In the genomic region with DNA sequence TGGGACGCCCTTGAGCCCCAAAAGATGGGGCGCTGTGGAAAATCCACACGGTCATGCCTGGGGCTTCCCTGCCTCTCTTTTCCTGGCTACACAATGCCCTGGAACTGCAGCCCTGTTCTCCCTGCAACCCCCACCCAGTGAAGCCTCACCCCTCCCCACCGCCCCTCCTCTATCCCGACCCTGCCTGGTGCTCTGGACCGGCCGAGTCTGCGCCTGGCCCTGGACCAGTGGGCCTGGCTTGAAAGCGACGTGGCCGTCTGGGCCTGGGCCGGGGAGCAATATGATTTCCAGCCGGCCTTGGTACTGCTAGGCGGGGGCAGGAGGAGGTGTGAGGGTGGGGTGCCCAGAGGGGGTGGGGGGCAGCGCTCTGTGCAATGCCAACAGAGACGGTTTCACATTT, we compare ENCODE assay signal across 18 cellular contexts.
"Had no signal": no experiment of that assay in that cellular context is flagged by ENCODE, and none has a peak within 500 bp of the region (broad histone marks: within the 10 kb centered on the region; RNA-seq: fewer than 3 reads in every experiment).

No MANE protein-coding gene starts in this region.

- H3K4me3 ChIP-seq: coronary artery, lower lobe of right lung, psoas muscle, suprapubic skin, thyroid gland had no signal

- ATAC-seq: left lobe of liver; lower lobe of right lung; natural killer cell treated with Interleukin-12 subunit alpha and Interleukin-12 subunit beta and Interleukin-15 and Interleukin-18, amount 100 ng/mL, for 72 hours; psoas muscle; stimulated activated naive CD8-positive, alpha-beta T cell treated with anti-CD3 and anti-CD28 coated beads, Interleukin-15, Interleukin-2, amounts not matched to agents 100 U/mL and 50 U/mL, for 24 hours had no signal

- DNase-seq: effector CD8-positive, alpha-beta T cell; foreskin melanocyte; head of caudate nucleus; hypothalamus; lower lobe of right lung; midbrain; retina; small intestine; stimulated activated CD4-positive, alpha-beta T cell treated with anti-CD3 and anti-CD28 coated beads, Interleukin-2, amount 100 ng/mL, for 48 hours; stimulated activated naive CD8-positive, alpha-beta T cell treated with anti-CD3 and anti-CD28 coated beads, Interleukin-15, Interleukin-2, amounts not matched to agents 100 U/mL and 50 U/mL, for 24 hours; thyroid gland had no signal

- H3K36me3 ChIP-seq: lower lobe of right lung, suprapubic skin, thyroid gland had no signal

- H3K27me3 ChIP-seq: thyroid gland had no signal

- H3K9me3 ChIP-seq: lower lobe of right lung, psoas muscle, suprapubic skin, thyroid gland had no signal

- FAIRE-seq: islet of Langerhans, small intestine, urothelium cell line had no signal

- H3K27ac ChIP-seq: lower lobe of right lung, psoas muscle, suprapubic skin had no signal
